ENCODE assay signal across 1 cellular context in genomic region chr17:34988644-34989043, GRCh38.
A peak's percentile ranks its signal among the peaks of the same experiment; 100 is the strongest.
TF ChIP-seq lines count a peak whose summit lies in the region.

No MANE protein-coding gene starts in this region.

TF ChIP-seq in K562, 482 proteins besides CTCF, POLR2A, EP300 and RAD21 (continued from another document):
- peak; percentile 79 for TF ChIP-seq TAL1 (IDR thresholded peaks at IDR 0.05)
- peak; percentile 77 for TF ChIP-seq MECOM (CRISPR knock-in tag; IDR thresholded peaks at IDR 0.05)
- no peak for TF ChIP-seq HIVEP1 (CRISPR knock-in tag; IDR thresholded peaks at IDR 0.05)
- no peak for TF ChIP-seq FOS (IDR thresholded peaks at IDR 0.05; ENCODE audit: extremely low read depth, insufficient read length)
- TF ChIP-seq CBFA2T3 (IDR thresholded peaks at IDR 0.05): peak; percentile 89
- TF ChIP-seq ESRRA (IDR thresholded peaks at IDR 0.05; ENCODE audit: borderline replicate concordance, low read depth): no peak
- TF ChIP-seq TCF3 (CRISPR knock-in tag; IDR thresholded peaks at IDR 0.05): peak; percentile 73
- no peak for TF ChIP-seq MYNN (IDR thresholded peaks at IDR 0.05)
- no peak for TF ChIP-seq MYNN (CRISPR knock-in tag; IDR thresholded peaks at IDR 0.05)
- no peak for TF ChIP-seq LARP7 (IDR thresholded peaks at IDR 0.05)
- no peak for TF ChIP-seq ZNF75A (CRISPR knock-in tag; IDR thresholded peaks at IDR 0.05)
- TF ChIP-seq CREBBP (IDR thresholded peaks at IDR 0.05; ENCODE audit: low read depth, low read length): no peak
- TF ChIP-seq RBM14 (IDR thresholded peaks at IDR 0.05; ENCODE audit: borderline replicate concordance, insufficient read depth, low read depth, low read length): no peak
- no peak; the same call in 1 of the 2 replicates for TF ChIP-seq ARID3A (IDR thresholded peaks at IDR 0.05; ENCODE audit: borderline replicate concordance, low read depth, low read length)
- TF ChIP-seq FOXA3 (CRISPR knock-in tag; conservative IDR thresholded peaks at IDR 0.05 in 1 of 2, IDR thresholded peaks at IDR 0.05 in 1 of 2): no peak
- peak; percentile 56 for TF ChIP-seq MEIS2 (IDR thresholded peaks at IDR 0.05; ENCODE audit: partially characterized antibody)
- no peak for TF ChIP-seq ZNF717 (CRISPR knock-in tag; IDR thresholded peaks at IDR 0.05)
- TF ChIP-seq ILK (tag; IDR thresholded peaks at IDR 0.05; ENCODE audit: borderline replicate concordance, low read depth): no peak
